Comparison of ENCODE assay signal across 10 cellular contexts in genomic region chr9:110192531-110193326, GRCh38. TPM values are rescaled to one million over a fixed set of nuclear protein-coding genes. Genes with fewer than 3 reads are reported as not detected.
DNase-seq lines count a peak whose midpoint lies in the region; ATAC-seq and TF ChIP-seq lines count a peak whose summit lies in the region.
"Had no signal": no experiment of that assay in that cellular context is flagged by ENCODE, and none has a peak within 500 bp of the region (broad histone marks: within the 10 kb centered on the region; RNA-seq: fewer than 3 reads in every experiment).

No MANE protein-coding gene starts in this region.

- H3K4me3 ChIP-seq in cardiac fibroblast (replicated peaks in 1 of 2; ENCODE audit: low read depth in 2 of 2, low read length in 2 of 2) (no peak overlapping the region), mucosa of descending colon (no peak overlapping the region), upper lobe of right lung (no peak overlapping the region)
- H3K4me3 ChIP-seq in naive thymus-derived CD4-positive, alpha-beta T cell (ENCODE audit: low read length), result no peak overlapping the region

- TF ChIP-seq CTCF in cardiac fibroblast (IDR thresholded peaks at IDR 0.05; ENCODE audit: low read depth, low read length), result no peak
- no peak for TF ChIP-seq CTCF in mucosa of descending colon (IDR thresholded peaks at IDR 0.05)
- no peak for TF ChIP-seq CTCF in upper lobe of right lung (IDR thresholded peaks at IDR 0.05)

- POLR2A ChIA-PET in naive thymus-derived CD4-positive, alpha-beta T cell (lab: Charles Lee), result no interaction called here
- POLR2A ChIA-PET in activated CD4-positive, alpha-beta memory T cell treated with anti-CD3 and anti-CD28 coated beads for 36 hours (lab: Charles Lee), result no interaction called here

- H3K9me3 ChIP-seq in mucosa of descending colon (no peaks in the 10 kb centered on the region), upper lobe of right lung (no peaks in the 10 kb centered on the region)
- H3K9me3 ChIP-seq in naive thymus-derived CD4-positive, alpha-beta T cell (ENCODE audit: control insufficient read depth in 2 of 3, low read length in 3 of 3), result no peaks in the 10 kb centered on the region

- DNase-seq in SKM-1 (lab: John Stamatoyannopoulos, UW; ENCODE audit: unreplicated experiment) (peak; percentile 1), SKM-1 treated with dmso at 0.1 percent for 144 hours (lab: John Stamatoyannopoulos, UW; ENCODE audit: unreplicated experiment) (no peak), cardiac fibroblast (ENCODE audit: low read depth in 2 of 2) (peak; percentile 59 to 84), mucosa of descending colon (no peak), upper lobe of right lung (no peak), NCI-H187 (lab: John Stamatoyannopoulos, UW) (no peak)
- DNase-seq in naive thymus-derived CD4-positive, alpha-beta T cell, result no peak
- DNase-seq in activated CD4-positive, alpha-beta memory T cell treated with anti-CD3 and anti-CD28 coated beads for 36 hours, result no peak
- DNase-seq: NCI-H2171 had no signal

- peak overlapping the region in 2 of 9 donors; percentile 46 to 70 for H3K27ac Mint-ChIP-seq in naive thymus-derived CD4-positive, alpha-beta T cell
- no peak overlapping the region for H3K27ac Mint-ChIP-seq in activated CD4-positive, alpha-beta memory T cell treated with anti-CD3 and anti-CD28 coated beads for 36 hours

- H3K27me3 ChIP-seq in upper lobe of right lung, result no peaks in the 10 kb centered on the region
- H3K27me3 ChIP-seq in naive thymus-derived CD4-positive, alpha-beta T cell (ENCODE audit: control insufficient read depth in 2 of 2, insufficient read depth in 2 of 2, low read length in 2 of 2), result no peaks in the 10 kb centered on the region

- H3K4me1 ChIP-seq in mucosa of descending colon (ENCODE audit: low read depth) (peaks cover 34% of the 10 kb centered on the region), upper lobe of right lung (peaks cover 39% of the 10 kb centered on the region)
- no peaks in the 10 kb centered on the region for H3K4me1 ChIP-seq in naive thymus-derived CD4-positive, alpha-beta T cell (ENCODE audit: control insufficient read depth in 2 of 2, insufficient read depth in 2 of 2, low read length in 2 of 2)

- H3K36me3 ChIP-seq in mucosa of descending colon (ENCODE audit: low read depth) (no peaks in the 10 kb centered on the region), upper lobe of right lung (no peaks in the 10 kb centered on the region)
- no peaks in the 10 kb centered on the region for H3K36me3 ChIP-seq in naive thymus-derived CD4-positive, alpha-beta T cell (ENCODE audit: control insufficient read depth in 2 of 3, insufficient read depth in 3 of 3, low read length in 3 of 3)

- H3K36me3 Mint-ChIP-seq in naive thymus-derived CD4-positive, alpha-beta T cell, result no peaks in the 10 kb centered on the region
- H3K36me3 Mint-ChIP-seq in activated CD4-positive, alpha-beta memory T cell treated with anti-CD3 and anti-CD28 coated beads for 36 hours, result no peaks in the 10 kb centered on the region

- peak overlapping the region; percentile 73 for H3K27ac ChIP-seq in upper lobe of right lung
- no peak overlapping the region for H3K27ac ChIP-seq in naive thymus-derived CD4-positive, alpha-beta T cell (ENCODE audit: low read depth, low read length)

- peaks cover 0 to 2% (median 0%) of the 10 kb centered on the region in 11 donors for H3K9me3 Mint-ChIP-seq in naive thymus-derived CD4-positive, alpha-beta T cell
- no peaks in the 10 kb centered on the region for H3K9me3 Mint-ChIP-seq in activated CD4-positive, alpha-beta memory T cell treated with anti-CD3 and anti-CD28 coated beads for 36 hours

- CTCF ChIA-PET in naive thymus-derived CD4-positive, alpha-beta T cell (lab: Charles Lee), result no interaction called here
- CTCF ChIA-PET in activated CD4-positive, alpha-beta memory T cell treated with anti-CD3 and anti-CD28 coated beads for 36 hours (lab: Charles Lee), result interaction anchor here (1.1 to 1.3 kb wide), 2 partner anchors 25 to 289 kb away, joined by 4 to 5 read pairs; no protein-coding TSS in a partner anchor

- H3K4me1 Mint-ChIP-seq in naive thymus-derived CD4-positive, alpha-beta T cell, result peaks cover 0 to 16% (median 5%) of the 10 kb centered on the region in 7 donors
- H3K4me1 Mint-ChIP-seq in activated CD4-positive, alpha-beta memory T cell treated with anti-CD3 and anti-CD28 coated beads for 36 hours (ENCODE audit: low read depth), result no peaks in the 10 kb centered on the region

- peaks cover 0 to 7% (median 0%) of the 10 kb centered on the region in 5 donors for H3K27me3 Mint-ChIP-seq in naive thymus-derived CD4-positive, alpha-beta T cell
- H3K27me3 Mint-ChIP-seq in activated CD4-positive, alpha-beta memory T cell treated with anti-CD3 and anti-CD28 coated beads for 36 hours, result no peaks in the 10 kb centered on the region

- intact Hi-C loops in mucosa of descending colon (cut with DNase I, micrococcal nuclease) (no loop called here), upper lobe of right lung (cut with DNase I) (no loop called here)
- intact Hi-C loops in naive thymus-derived CD4-positive, alpha-beta T cell (cut with micrococcal nuclease), result no loop called here
- intact Hi-C loops in activated CD4-positive, alpha-beta memory T cell treated with anti-CD3 and anti-CD28 coated beads for 36 hours (cut with micrococcal nuclease), result no loop called here

- no peak overlapping the region for H3K4me3 Mint-ChIP-seq in naive thymus-derived CD4-positive, alpha-beta T cell
- H3K4me3 Mint-ChIP-seq in activated CD4-positive, alpha-beta memory T cell treated with anti-CD3 and anti-CD28 coated beads for 36 hours, result no peak overlapping the region

- peak; percentile 7 for ATAC-seq in mucosa of descending colon
- peak; percentile 3 for ATAC-seq in upper lobe of right lung
- ATAC-seq in naive thymus-derived CD4-positive, alpha-beta T cell, result no peak

RNA-seq across cellular contexts. Expression of gene C9orf152, which starts 15.2 kb away (rescaled TPM):
- total RNA-seq in mucosa of descending colon (10 to 100 TPM; 20.4 to 69.4 (median 42.9) TPM), upper lobe of right lung (27.6 TPM)
- not detected for total RNA-seq in naive thymus-derived CD4-positive, alpha-beta T cell
- not detected for polyA plus RNA-seq in naive thymus-derived CD4-positive, alpha-beta T cell
- not detected for total RNA-seq in activated CD4-positive, alpha-beta memory T cell treated with anti-CD3 and anti-CD28 coated beads for 36 hours
- polyA plus RNA-seq: keratinocyte had no signal

Comparison
In these comparisons a context has a peak if more than half of its experiments do, and no peak if none do; other contexts are left out.
1. DNase-seq: peak in SKM-1 (single experiment) and cardiac fibroblast (2 of 2); none in SKM-1 treated with dmso at 0.1 percent for 144 hours (single experiment), mucosa of descending colon (0 of 3), upper lobe of right lung (single experiment), NCI-H187 (0 of 2), naive thymus-derived CD4-positive, alpha-beta T cell (0 of 9) and activated CD4-positive, alpha-beta memory T cell treated with anti-CD3 and anti-CD28 coated beads for 36 hours (single experiment).
2. RNA of gene C9orf152, which starts 15.2 kb away (total RNA-seq): 20.4 to 69.4 TPM in mucosa of descending colon and 27.6 TPM in upper lobe of right lung (single experiment); not detected in activated CD4-positive, alpha-beta memory T cell treated with anti-CD3 and anti-CD28 coated beads for 36 hours and not detected in naive thymus-derived CD4-positive, alpha-beta T cell; every median in the first group is over 10 times any median in the second.